Comparison of ENCODE assay signal across 8 cellular contexts in genomic region chr16:12316139-12316511, GRCh38.
DNase-seq lines count a peak whose midpoint lies in the region; ATAC-seq, FAIRE-seq and TF ChIP-seq lines count a peak whose summit lies in the region.
"Not testable (repeated sequence)": the region's sequence is repeated elsewhere in the genome, so short reads cannot be mapped to it uniquely, and the experiment has no call there.

No MANE protein-coding gene starts in this region.

- not testable (repeated sequence) for H3K9me3 ChIP-seq in A549; Caco-2; H9 (ENCODE audit: control insufficient read depth, low read depth, low read length); SU-DHL-6 (ENCODE audit: insufficient read depth, low read length); mesenchymal stem cell (ENCODE audit: control insufficient read depth, low read length)

- not testable (repeated sequence) for ATAC-seq in A549; effector memory CD8-positive, alpha-beta T cell (replicated peaks)
- peak; percentile 60 for ATAC-seq in stimulated activated memory B cell treated with anti-CD40 and anti-IgM and Interleukin-4, amounts not matched to agents 10 μg/mL and 1 μg/mL and 100 μg/mL, for 72 hours

- H3K23ac ChIP-seq in H9 (ENCODE audit: insufficient read length, low read depth, low read length); mesenchymal stem cell (ENCODE audit: low read length in 2 of 2): not testable (repeated sequence)

- CTCF ChIA-PET in A549 (lab: Yijun Ruan, JAX); Caco-2 (lab: Charles Lee): not testable (repeated sequence)

- H3K27me3 ChIP-seq in Caco-2 (replicated peaks; ENCODE audit: control insufficient read depth, insufficient read depth, low read length); H9 (ENCODE audit: insufficient read depth, low read length); SU-DHL-6 (ENCODE audit: low read length); mesenchymal stem cell (ENCODE audit: control insufficient read depth in 1 of 2, insufficient read depth in 1 of 2, low read length in 2 of 2): not testable (repeated sequence)

- not testable (repeated sequence) for H2BK20ac ChIP-seq in H9 (ENCODE audit: low read depth, low read length, poor library complexity, severe bottlenecking)

- not testable (repeated sequence) for TF ChIP-seq EP300 in A549 (IDR thresholded peaks at IDR 0.05)

- not testable (repeated sequence) for H4K5ac ChIP-seq in H9 (ENCODE audit: insufficient read length, low read depth, low read length)

- not testable (repeated sequence) for H3K79me2 ChIP-seq in H9 (ENCODE audit: insufficient read depth, low read length); SU-DHL-6 (ENCODE audit: insufficient read depth, low read length)

- not testable (repeated sequence) for H3K23me2 ChIP-seq in H9 (ENCODE audit: insufficient read length, low read depth, low read length, poor library complexity, severe bottlenecking)

- H3K4me1 ChIP-seq in A549 (peaks cover 39% of the 10 kb centered on the region), Caco-2 (peaks cover 16% of the 10 kb centered on the region), mesenchymal stem cell (ENCODE audit: control insufficient read depth, insufficient read depth, low read depth, low read length) (peaks cover 30% of the 10 kb centered on the region)
- not testable (repeated sequence) for H3K4me1 ChIP-seq in H9 (ENCODE audit: insufficient read depth, low read length)

- not testable (repeated sequence) for H3K36me3 Mint-ChIP-seq in Caco-2 (ENCODE audit: insufficient read depth, unreplicated experiment); H9 (ENCODE audit: insufficient read depth in 1 of 3, low read depth in 3 of 3); activated T-cell treated with anti-CD3 and anti-CD28 coated beads, Interleukin-2, amount 50 U/mL, for 24 hours (ENCODE audit: low read depth); effector memory CD8-positive, alpha-beta T cell (ENCODE audit: insufficient read depth)
- H3K36me3 Mint-ChIP-seq in stimulated activated memory B cell treated with anti-CD40 and anti-IgM and Interleukin-4, amounts not matched to agents 10 μg/mL and 1 μg/mL and 100 μg/mL, for 72 hours: peaks cover 42% of the 10 kb centered on the region

- not testable (repeated sequence) for H2BK120ac ChIP-seq in H9 (ENCODE audit: low read depth, low read length, poor library complexity, severe bottlenecking); mesenchymal stem cell (ENCODE audit: low read depth, low read length)

- 84% methylated on average over 7 of the region's 7 CpGs for whole genome bisulfite sequencing in A549 (ENCODE audit: missing lambda C conversion rate)
- no CpG with 5 or more reads among the region's 7 CpGs for WGBS in H9 (ENCODE audit: extremely low coverage, insufficient read length, low lambda C conversion rate)
- 92% methylated on average over 7 of the region's 7 CpGs for WGBS in mesenchymal stem cell

- intact Hi-C loops in Caco-2 (cut with micrococcal nuclease; ENCODE audit: unreplicated experiment): not testable (repeated sequence)

- H3F3A ChIP-seq in SU-DHL-6 (ENCODE audit: insufficient read depth): not testable (repeated sequence)

- H3K27ac ChIP-seq in A549 (peak overlapping the region; percentile 51 to 73; a peak in 5 of 6 replicates), SU-DHL-6 (ENCODE audit: low read depth, low read length) (peak overlapping the region; percentile 80)
- not testable (repeated sequence) for H3K27ac ChIP-seq in H9 (ENCODE audit: insufficient read length, low read depth, low read length); mesenchymal stem cell (ENCODE audit: low read length, poor library complexity, severe bottlenecking)

- not testable (repeated sequence) for H4K91ac ChIP-seq in H9 (ENCODE audit: insufficient read length, low read depth, low read length); mesenchymal stem cell (ENCODE audit: low read length)

- H3K27ac Mint-ChIP-seq in Caco-2 (ENCODE audit: unreplicated experiment) (peak overlapping the region; percentile 40), H9 (peak overlapping the region in 2 of 3 experiments; percentile 7 to 33; a peak in 4 of 7 replicates)
- peak overlapping the region; percentile 22 for H3K27ac Mint-ChIP-seq in activated T-cell treated with anti-CD3 and anti-CD28 coated beads, Interleukin-2, amount 50 U/mL, for 24 hours
- H3K27ac Mint-ChIP-seq in effector memory CD8-positive, alpha-beta T cell: peak overlapping the region; percentile 64 to 75
- H3K27ac Mint-ChIP-seq in stimulated activated memory B cell treated with anti-CD40 and anti-IgM and Interleukin-4, amounts not matched to agents 10 μg/mL and 1 μg/mL and 100 μg/mL, for 72 hours: peak overlapping the region; percentile 79

- H3K9ac ChIP-seq in H9 (ENCODE audit: extremely low read depth, insufficient read length, low read length); SU-DHL-6 (ENCODE audit: low read length); mesenchymal stem cell (ENCODE audit: low read length): not testable (repeated sequence)

- TF ChIP-seq RAD21 in A549 (conservative IDR thresholded peaks at IDR 0.05 in 1 of 2, IDR thresholded peaks at IDR 0.05 in 1 of 2): not testable (repeated sequence)

- H2AFZ ChIP-seq in H9 (ENCODE audit: low read length); SU-DHL-6 (ENCODE audit: low read depth, low read length, severe bottlenecking); mesenchymal stem cell (ENCODE audit: low read depth, low read length): not testable (repeated sequence)

- POLR2A ChIA-PET in A549 (lab: Yijun Ruan, JAX); Caco-2 (lab: Charles Lee): not testable (repeated sequence)

- H3K4me1 Mint-ChIP-seq in Caco-2 (ENCODE audit: low read depth, unreplicated experiment) (peaks cover 22% of the 10 kb centered on the region), H9 (peaks cover 67 to 84% of the 10 kb centered on the region in 2 experiments)
- not testable (repeated sequence) for H3K4me1 Mint-ChIP-seq in activated T-cell treated with anti-CD3 and anti-CD28 coated beads, Interleukin-2, amount 50 U/mL, for 24 hours (ENCODE audit: low read depth); effector memory CD8-positive, alpha-beta T cell (ENCODE audit: low read depth in 2 of 2)
- H3K4me1 Mint-ChIP-seq in stimulated activated memory B cell treated with anti-CD40 and anti-IgM and Interleukin-4, amounts not matched to agents 10 μg/mL and 1 μg/mL and 100 μg/mL, for 72 hours: peaks cover 70% of the 10 kb centered on the region

- not testable (repeated sequence) for H3K4me3 Mint-ChIP-seq in Caco-2 (ENCODE audit: unreplicated experiment); H9; activated T-cell treated with anti-CD3 and anti-CD28 coated beads, Interleukin-2, amount 50 U/mL, for 24 hours; effector memory CD8-positive, alpha-beta T cell
- H3K4me3 Mint-ChIP-seq in stimulated activated memory B cell treated with anti-CD40 and anti-IgM and Interleukin-4, amounts not matched to agents 10 μg/mL and 1 μg/mL and 100 μg/mL, for 72 hours: peak overlapping the region; percentile 47

- not testable (repeated sequence) for H3K4me3 ChIP-seq in A549; Caco-2 (ENCODE audit: low read depth, low read length); SU-DHL-6 (ENCODE audit: insufficient read depth, low read length, poor library complexity, severe bottlenecking); mesenchymal stem cell (ENCODE audit: insufficient read depth in 1 of 2, low read depth in 1 of 2, low read length in 2 of 2)

- H3K14ac ChIP-seq in H9 (ENCODE audit: insufficient read depth, low read length); mesenchymal stem cell (ENCODE audit: low read length in 2 of 2): not testable (repeated sequence)

- not testable (repeated sequence) for TF ChIP-seq POLR2A in A549 (IDR thresholded peaks at IDR 0.05; ENCODE audit: low read length)

- not testable (repeated sequence) for H2AK5ac ChIP-seq in H9 (ENCODE audit: insufficient read length, low read length)
- H2AK5ac ChIP-seq in mesenchymal stem cell (ENCODE audit: low read length, severe bottlenecking): peak overlapping the region; percentile 17

- FAIRE-seq in A549 (lab: Jason Lieb, UNC): not testable (repeated sequence)

- H2BK12ac ChIP-seq in H9 (ENCODE audit: insufficient read length, low read depth, low read length); mesenchymal stem cell (ENCODE audit: low read length in 2 of 2): not testable (repeated sequence)

- TF ChIP-seq CTCF in A549 (IDR thresholded peaks at IDR 0.05); Caco-2 (IDR thresholded peaks at IDR 0.05; ENCODE audit: insufficient read depth in 1 of 2, low read depth in 1 of 2, low read length in 1 of 2, severe bottlenecking in 1 of 2, unreplicated experiment in 1 of 2); H9 (conservative IDR thresholded peaks at IDR 0.05); SU-DHL-6 (IDR thresholded peaks at IDR 0.05; ENCODE audit: insufficient read depth, low read length, poor library complexity, severe bottlenecking): not testable (repeated sequence)

- H3K9me2 ChIP-seq in SU-DHL-6 (replicated peaks; ENCODE audit: insufficient read depth, low read length): not testable (repeated sequence)

- not testable (repeated sequence) for H3K18ac ChIP-seq in H9 (ENCODE audit: insufficient read length, low read depth, low read length); mesenchymal stem cell (ENCODE audit: low read depth in 1 of 2, low read length in 2 of 2)

- H3K4me2 ChIP-seq in A549: peak overlapping the region; percentile 70
- H3K4me2 ChIP-seq in H9 (ENCODE audit: insufficient read depth, insufficient read length, low read length); SU-DHL-6 (ENCODE audit: low read depth, low read length, poor library complexity, severe bottlenecking); mesenchymal stem cell (ENCODE audit: low read length, poor library complexity, severe bottlenecking): not testable (repeated sequence)

- H3K27me3 Mint-ChIP-seq in Caco-2 (ENCODE audit: insufficient read depth, unreplicated experiment); H9 (ENCODE audit: low read depth); activated T-cell treated with anti-CD3 and anti-CD28 coated beads, Interleukin-2, amount 50 U/mL, for 24 hours; effector memory CD8-positive, alpha-beta T cell; stimulated activated memory B cell treated with anti-CD40 and anti-IgM and Interleukin-4, amounts not matched to agents 10 μg/mL and 1 μg/mL and 100 μg/mL, for 72 hours: not testable (repeated sequence)

- not testable (repeated sequence) for H4K8ac ChIP-seq in H9 (replicated peaks; ENCODE audit: insufficient read length, low read depth, low read length); mesenchymal stem cell (ENCODE audit: low read length)

- H2BK15ac ChIP-seq in H9 (ENCODE audit: low read depth, low read length); mesenchymal stem cell (ENCODE audit: low read depth, poor library complexity, severe bottlenecking): not testable (repeated sequence)

- not testable (repeated sequence) for H3T11ph ChIP-seq in H9 (ENCODE audit: low read length)

- H3K4ac ChIP-seq in H9 (ENCODE audit: low read depth, low read length); mesenchymal stem cell (ENCODE audit: low read depth in 1 of 2, low read length in 2 of 2): not testable (repeated sequence)

- H3K79me1 ChIP-seq in H9 (ENCODE audit: insufficient read depth, low read depth, low read length, poor library complexity, severe bottlenecking); mesenchymal stem cell (replicated peaks; ENCODE audit: low read length, poor library complexity, severe bottlenecking): not testable (repeated sequence)

- not testable (repeated sequence) for H4K20me1 ChIP-seq in H9 (ENCODE audit: control insufficient read depth, insufficient read depth, insufficient read length); SU-DHL-6 (ENCODE audit: low read depth, low read length)

- H3K36me3 ChIP-seq in Caco-2 (ENCODE audit: control insufficient read depth, insufficient read depth, low read length); SU-DHL-6 (ENCODE audit: low read length); mesenchymal stem cell (ENCODE audit: control insufficient read depth in 1 of 2, insufficient read depth in 2 of 2, low read depth in 1 of 2, low read length in 2 of 2): not testable (repeated sequence)

- BruUV-seq in Caco-2 (replicated peaks; lab: Mats Ljungman, UMichigan): not testable (repeated sequence)

- H3K56ac ChIP-seq in H9 (ENCODE audit: insufficient read length, low read depth, low read length): not testable (repeated sequence)

- H2BK5ac ChIP-seq in H9 (ENCODE audit: insufficient read length, low read length); mesenchymal stem cell (ENCODE audit: low read depth, low read length, poor library complexity, severe bottlenecking): not testable (repeated sequence)

- not testable (repeated sequence) for H3K9me3 Mint-ChIP-seq in Caco-2 (ENCODE audit: unreplicated experiment); H9; activated T-cell treated with anti-CD3 and anti-CD28 coated beads, Interleukin-2, amount 50 U/mL, for 24 hours; effector memory CD8-positive, alpha-beta T cell; stimulated activated memory B cell treated with anti-CD40 and anti-IgM and Interleukin-4, amounts not matched to agents 10 μg/mL and 1 μg/mL and 100 μg/mL, for 72 hours

- DNase-seq in A549 (ENCODE audit: low read depth in 1 of 2, low spot score in 1 of 2); Caco-2; H9; activated T-cell treated with anti-CD3 and anti-CD28 coated beads, Interleukin-2, amount 50 U/mL, for 24 hours; effector memory CD8-positive, alpha-beta T cell; mesenchymal stem cell: not testable (repeated sequence)

Comparison
In these comparisons a context has a peak if more than half of its experiments do, and no peak if none do; other contexts are left out.
1. H3K27ac Mint-ChIP-seq: peak in every context shown above with its lines; median percentile 79 in stimulated activated memory B cell treated with anti-CD40 and anti-IgM and Interleukin-4, amounts not matched to agents 10 μg/mL and 1 μg/mL and 100 μg/mL, for 72 hours; 70 in effector memory CD8-positive, alpha-beta T cell; 40 in Caco-2; 22 in activated T-cell treated with anti-CD3 and anti-CD28 coated beads, Interleukin-2, amount 50 U/mL, for 24 hours; 20 in H9.